Comparison of ENCODE assay signal across 12 cellular contexts in genomic region chr2:118103963-118104942, GRCh38. TPM values are rescaled to one million over a fixed set of nuclear protein-coding genes. Genes with fewer than 3 reads are reported as not detected.
DNase-seq lines count a peak whose midpoint lies in the region; ATAC-seq and TF ChIP-seq lines count a peak whose summit lies in the region.
"Had no signal": no experiment of that assay in that cellular context is flagged by ENCODE, and none has a peak within 500 bp of the region (broad histone marks: within the 10 kb centered on the region; RNA-seq: fewer than 3 reads in every experiment).

No MANE protein-coding gene starts in this region.

- DNase-seq in memory B cell (ENCODE audit: low spot score in 2 of 2): no peak
- DNase-seq in suprapubic skin (ENCODE audit: low spot score in 2 of 2): no peak
- no peak for DNase-seq in OCI-LY7 (ENCODE audit: low spot score)
- DNase-seq in KBM-7: no peak
- no peak for DNase-seq in nucleus accumbens (lab: John Stamatoyannopoulos, UW)
- DNase-seq: activated CD4-positive, CD25-positive, alpha-beta regulatory T cell treated with anti-CD3 and anti-CD28 coated beads, Interleukin-2, amount 50 U/mL, for 72 hours; amygdala; OCI-M1 had no signal

- H3K9me2 ChIP-seq in OCI-LY7 (ENCODE audit: insufficient read depth, low read length): no peaks in the 10 kb centered on the region

- H2AFZ ChIP-seq in OCI-LY7 (ENCODE audit: low read length): no peak overlapping the region

- H3K36me3 ChIP-seq in suprapubic skin: peaks cover 29% of the 10 kb centered on the region
- H3K36me3 ChIP-seq in OCI-LY7 (ENCODE audit: insufficient read depth, low read length): peaks cover 23% of the 10 kb centered on the region

- intact Hi-C loops in OCI-LY7 (cut with micrococcal nuclease; ENCODE audit: unreplicated experiment): no loop called here

- no peak overlapping the region for H3K27ac ChIP-seq in suprapubic skin
- H3K27ac ChIP-seq in OCI-LY7 (ENCODE audit: low read depth, low read length, poor library complexity, severe bottlenecking): no peak overlapping the region
- H3K27ac ChIP-seq: KMS-11 had no signal

- no peak for TF ChIP-seq POLR2A in suprapubic skin (IDR thresholded peaks at IDR 0.05)

- H3K9me3 ChIP-seq in suprapubic skin: no peaks in the 10 kb centered on the region
- no peaks in the 10 kb centered on the region for H3K9me3 ChIP-seq in OCI-LY7 (ENCODE audit: low read length)

- no peak overlapping the region for H3K4me3 Mint-ChIP-seq in memory B cell

- H3K4me1 Mint-ChIP-seq in memory B cell: peaks cover 3% of the 10 kb centered on the region

- in situ Hi-C loops in KBM-7 (cut with MboI; ENCODE audit: low pct_unique_long_range_greater_than_20kb, low sequenced_read_pairs): no loop called here

- peak; percentile 98 for ATAC-seq in GM18907 (IDR thresholded peaks at IDR 0.05; ENCODE audit: unreplicated experiment)
- ATAC-seq in GM21576 (IDR thresholded peaks at IDR 0.05; ENCODE audit: unreplicated experiment): peak; percentile 98
- peak; percentile 98 for ATAC-seq in HG03175 (IDR thresholded peaks at IDR 0.05; ENCODE audit: unreplicated experiment)
- peak; percentile 51 for ATAC-seq in memory B cell (ENCODE audit: low read depth)

- no peaks in the 10 kb centered on the region for H3K9me3 Mint-ChIP-seq in memory B cell

- 85% methylated on average over 2 of the region's 2 CpGs for WGBS in suprapubic skin

- no TSS peak for BruUV-seq in OCI-LY7 (replicated peaks; lab: Mats Ljungman, UMichigan)

- H3K4me3 ChIP-seq in suprapubic skin (no peak overlapping the region), OCI-LY7 (ENCODE audit: low read depth, low read length, poor library complexity, severe bottlenecking) (no peak overlapping the region)

- H3K36me3 Mint-ChIP-seq in memory B cell: peaks cover 40% of the 10 kb centered on the region

- no peak overlapping the region for H3K4me2 ChIP-seq in OCI-LY7 (ENCODE audit: low read length)
- H3K4me2 ChIP-seq: KMS-11 had no signal

- H3K27ac Mint-ChIP-seq in memory B cell: peak overlapping the region; percentile 58

- TF ChIP-seq CTCF in suprapubic skin (IDR thresholded peaks at IDR 0.05) (no peak), OCI-LY7 (conservative IDR thresholded peaks at IDR 0.05; ENCODE audit: low read length) (no peak)

- H3K27me3 Mint-ChIP-seq in memory B cell: no peaks in the 10 kb centered on the region

- POLR2A ChIA-PET in OCI-LY7 (lab: Charles Lee): interaction anchor here (0.7 to 1.3 kb wide), 2 partner anchors 26 to 49 kb away, joined by 3 read pairs; no protein-coding TSS in a partner anchor

- H3K79me2 ChIP-seq in OCI-LY7 (ENCODE audit: insufficient read depth, low read depth, low read length): no peaks in the 10 kb centered on the region

- CTCF ChIA-PET in OCI-LY7 (lab: Charles Lee; ENCODE audit: unreplicated experiment): no interaction called here

- H3K4me1 ChIP-seq in suprapubic skin (no peaks in the 10 kb centered on the region), OCI-LY7 (ENCODE audit: insufficient read depth, low read length, poor library complexity, severe bottlenecking) (no peaks in the 10 kb centered on the region)

- no peaks in the 10 kb centered on the region for H3K27me3 ChIP-seq in suprapubic skin

- no peaks in the 10 kb centered on the region; the same call in 1 of the 2 replicates for H4K20me1 ChIP-seq in OCI-LY7 (ENCODE audit: insufficient read depth, low read length)

- no peak for TF ChIP-seq EP300 in suprapubic skin (IDR thresholded peaks at IDR 0.05)

RNA-seq across cellular contexts. Expression of gene INSIG2, which starts 16.0 kb away (rescaled TPM):
- total RNA-seq in suprapubic skin (10 to 100 TPM in 2 of 4 donors, 1 to 10 TPM in 2; 6.9 to 14.9 (median 9.3) TPM), OCI-LY7 (2022) (17.4 and 21.2 TPM in 2 replicates)
- total RNA-seq in OCI-LY7 (2014; rRNA removed; shearing (Covaris generic)): 3.4 and 5.9 TPM in 2 replicates
